In genomic region chr5:170011751-170012150, GRCh38 we compare ENCODE assay signal across 41 cellular contexts. TPM values are rescaled to one million over a fixed set of nuclear protein-coding genes. Genes with fewer than 3 reads are reported as not detected.
"Had no signal": no experiment of that assay in that cellular context is flagged by ENCODE, and none has a peak within 500 bp of the region (broad histone marks: within the 10 kb centered on the region; RNA-seq: fewer than 3 reads in every experiment).

No MANE protein-coding gene starts in this region.

- DNase-seq: activated effector memory CD4-positive, alpha-beta T cell treated with anti-CD3 and anti-CD28 coated beads, Interleukin-2, amount 50 U/mL, for 16 hours; activated effector memory CD4-positive, alpha-beta T cell treated with Interleukin-2 at 50 U/mL for 16 hours; activated gamma-delta T cell; activated gamma-delta T cell treated with Interleukin-2 at 50 U/mL for 16 hours; activated naive CD4-positive, alpha-beta T cell; activated naive CD4-positive, alpha-beta T cell treated with anti-CD3 and anti-CD28 coated beads for 36 hours; activated naive CD4-positive, alpha-beta T cell treated with anti-CD3 and anti-CD28 coated beads, Interleukin-2, amount 10 ng/mL, durations not matched to agents 7 days and 5 days; activated naive CD4-positive, alpha-beta T cell treated with anti-CD3 and anti-CD28 coated beads, Interleukin-2, amount 50 U/mL, for 16 hours; activated naive CD4-positive, alpha-beta T cell treated with Interleukin-2 at 50 U/mL for 16 hours; activated naive CD8-positive, alpha-beta T cell treated with anti-CD3 and anti-CD28 coated beads for 36 hours; activated naive CD8-positive, alpha-beta T cell treated with anti-CD3 and anti-CD28 coated beads, Interleukin-2, amount 10 ng/mL, durations not matched to agents 7 days and 5 days; activated naive CD8-positive, alpha-beta T cell treated with anti-CD3 and anti-CD28 coated beads, Interleukin-2, amount 50 U/mL, for 24 hours; activated T-cell treated with anti-CD3 and anti-CD28 coated beads for 4 hours; activated T-cell treated with anti-CD3 and anti-CD28 coated beads, Interleukin-2, amount 50 U/mL, for 1 hour; activated T-cell treated with anti-CD3 and anti-CD28 coated beads, Interleukin-2, amount 50 U/mL, for 24 hours; activated T-cell treated with anti-CD3 and anti-CD28 coated beads, Interleukin-2, amount 50 U/mL, for 4 hours; activated T-cell treated with anti-CD3 and anti-CD28 coated beads, Interleukin-2, amount 50 U/mL, for 48 hours; activated T-cell treated with anti-CD3 and anti-CD28 coated beads, Interleukin-2, amount 50 U/mL, for 72 hours; adrenal gland; amniotic stem cell; amygdala; anterior cingulate cortex; aorta; body of pancreas; brain microvascular endothelial cell; caudate nucleus; central memory CD4-positive, alpha-beta T cell; cerebellar nuclear complex had no signal

- H3K27me3 Mint-ChIP-seq: activated naive CD4-positive, alpha-beta T cell treated with anti-CD3 and anti-CD28 coated beads, Interleukin-2, amount 10 ng/mL, durations not matched to agents 7 days and 5 days; activated naive CD4-positive, alpha-beta T cell treated with anti-CD3 and anti-CD28 coated beads, Interleukin-2, amount 50 U/mL, for 24 hours; activated naive CD8-positive, alpha-beta T cell; activated naive CD8-positive, alpha-beta T cell treated with anti-CD3 and anti-CD28 coated beads for 36 hours; activated naive CD8-positive, alpha-beta T cell treated with anti-CD3 and anti-CD28 coated beads, Interleukin-2, amount 10 ng/mL, durations not matched to agents 7 days and 5 days; activated naive CD8-positive, alpha-beta T cell treated with anti-CD3 and anti-CD28 coated beads, Interleukin-2, amount 50 U/mL, for 24 hours; activated T-cell treated with anti-CD3 and anti-CD28 coated beads, Interleukin-2, amount 50 U/mL, for 24 hours; activated T-helper 17 cell treated with anti-CD3 and anti-CD28 coated beads, Interleukin-2, amount 50 U/mL, for 72 hours; central memory CD8-positive, alpha-beta T cell had no signal

- H3K4me3 Mint-ChIP-seq: activated naive CD4-positive, alpha-beta T cell treated with anti-CD3 and anti-CD28 coated beads for 36 hours; activated naive CD4-positive, alpha-beta T cell treated with anti-CD3 and anti-CD28 coated beads, Interleukin-2, amount 10 ng/mL, durations not matched to agents 7 days and 5 days; activated naive CD4-positive, alpha-beta T cell treated with anti-CD3 and anti-CD28 coated beads, Interleukin-2, amount 50 U/mL, for 24 hours; activated naive CD8-positive, alpha-beta T cell; activated naive CD8-positive, alpha-beta T cell treated with anti-CD3 and anti-CD28 coated beads for 36 hours; activated naive CD8-positive, alpha-beta T cell treated with anti-CD3 and anti-CD28 coated beads, Interleukin-2, amount 10 ng/mL, durations not matched to agents 7 days and 5 days; activated naive CD8-positive, alpha-beta T cell treated with anti-CD3 and anti-CD28 coated beads, Interleukin-2, amount 50 U/mL, for 24 hours; activated T-cell treated with anti-CD3 and anti-CD28 coated beads, Interleukin-2, amount 50 U/mL, for 24 hours; activated T-cell treated with anti-CD3 and anti-CD28 coated beads, Interleukin-2, amount 50 U/mL, for 4 hours; activated T-cell treated with anti-CD3 and anti-CD28 coated beads, Interleukin-2, amount 50 U/mL, for 72 hours; activated T-helper 1 cell treated with anti-CD3 and anti-CD28 coated beads, Interleukin-12 subunit alpha, Interleukin-12 subunit beta, Interleukin-2, Interleukin-4 antibody, amounts not matched to agents 30 ng/mL and 10 ng/mL and 1 ng/mL, durations not matched to agents 14 hours and 24 hours and 36 hours; activated T-helper 17 cell treated with anti-CD3 and anti-CD28 coated beads, Interleukin-2, amount 50 U/mL, for 72 hours; brain; central memory CD8-positive, alpha-beta T cell had no signal

- H3K4me1 ChIP-seq: adrenal gland, ascending aorta, body of pancreas, breast epithelium had no signal

- H3K9me3 Mint-ChIP-seq: activated naive CD4-positive, alpha-beta T cell treated with anti-CD3 and anti-CD28 coated beads for 36 hours; activated naive CD4-positive, alpha-beta T cell treated with anti-CD3 and anti-CD28 coated beads, Interleukin-2, amount 10 ng/mL, durations not matched to agents 7 days and 5 days; activated naive CD4-positive, alpha-beta T cell treated with anti-CD3 and anti-CD28 coated beads, Interleukin-2, amount 50 U/mL, for 24 hours; activated naive CD4-positive, alpha-beta T cell treated with anti-CD3 and anti-CD28 coated beads, Interleukin-2, amount 50 U/mL, for 72 hours; activated naive CD8-positive, alpha-beta T cell treated with anti-CD3 and anti-CD28 coated beads for 36 hours; activated naive CD8-positive, alpha-beta T cell treated with anti-CD3 and anti-CD28 coated beads, Interleukin-2, amount 10 ng/mL, durations not matched to agents 7 days and 5 days; activated naive CD8-positive, alpha-beta T cell treated with anti-CD3 and anti-CD28 coated beads, Interleukin-2, amount 50 U/mL, for 24 hours; activated T-cell treated with anti-CD3 and anti-CD28 coated beads, Interleukin-2, amount 50 U/mL, for 24 hours; activated T-cell treated with anti-CD3 and anti-CD28 coated beads, Interleukin-2, amount 50 U/mL, for 4 hours; activated T-cell treated with anti-CD3 and anti-CD28 coated beads, Interleukin-2, amount 50 U/mL, for 72 hours; activated T-helper 1 cell treated with anti-CD3 and anti-CD28 coated beads, Interleukin-12 subunit alpha, Interleukin-12 subunit beta, Interleukin-2, Interleukin-4 antibody, amounts not matched to agents 30 ng/mL and 10 ng/mL and 1 ng/mL, durations not matched to agents 14 hours and 24 hours and 36 hours; activated T-helper 17 cell treated with anti-CD3 and anti-CD28 coated beads, Interleukin-2, amount 50 U/mL, for 72 hours; activated T-helper 2 cell treated with anti-CD3 and anti-CD28 coated beads, Interferon-gamma antibody, Interleukin-2, Interleukin-4, amounts not matched to agents 10 μg/mL and 5 μg/mL and 100 μg/mL, durations not matched to agents 14 hours and 24 hours and 36 hours; central memory CD8-positive, alpha-beta T cell had no signal

- FAIRE-seq: astrocyte had no signal

- H3K27ac ChIP-seq: adrenal gland, ascending aorta, body of pancreas, brain microvascular endothelial cell, breast epithelium, cardiac muscle cell had no signal

- H3K4me3 ChIP-seq: adrenal gland, ascending aorta, body of pancreas, breast epithelium, cardiac muscle cell had no signal

- H3K36me3 Mint-ChIP-seq: brain had no signal

- H3K9me3 ChIP-seq: adrenal gland, ascending aorta, body of pancreas, breast epithelium had no signal

- H3K36me3 ChIP-seq: adrenal gland, ascending aorta, brain microvascular endothelial cell, breast epithelium, cardiac muscle cell had no signal

- H3K27ac Mint-ChIP-seq: activated naive CD4-positive, alpha-beta T cell treated with anti-CD3 and anti-CD28 coated beads for 36 hours; activated naive CD4-positive, alpha-beta T cell treated with anti-CD3 and anti-CD28 coated beads, Interleukin-2, amount 50 U/mL, for 24 hours; activated naive CD4-positive, alpha-beta T cell treated with anti-CD3 and anti-CD28 coated beads, Interleukin-2, amount 50 U/mL, for 72 hours; activated naive CD8-positive, alpha-beta T cell; activated naive CD8-positive, alpha-beta T cell treated with anti-CD3 and anti-CD28 coated beads for 36 hours; activated naive CD8-positive, alpha-beta T cell treated with anti-CD3 and anti-CD28 coated beads, Interleukin-2, amount 10 ng/mL, durations not matched to agents 7 days and 5 days; activated naive CD8-positive, alpha-beta T cell treated with anti-CD3 and anti-CD28 coated beads, Interleukin-2, amount 50 U/mL, for 24 hours; activated T-cell treated with anti-CD3 and anti-CD28 coated beads, Interleukin-2, amount 50 U/mL, for 24 hours; activated T-helper 1 cell treated with anti-CD3 and anti-CD28 coated beads, Interleukin-12 subunit alpha, Interleukin-12 subunit beta, Interleukin-2, Interleukin-4 antibody, amounts not matched to agents 30 ng/mL and 10 ng/mL and 1 ng/mL, durations not matched to agents 14 hours and 24 hours and 36 hours; activated T-helper 17 cell treated with anti-CD3 and anti-CD28 coated beads, Interleukin-2, amount 50 U/mL, for 72 hours; activated T-helper 2 cell treated with anti-CD3 and anti-CD28 coated beads, Interferon-gamma antibody, Interleukin-2, Interleukin-4, amounts not matched to agents 10 μg/mL and 5 μg/mL and 100 μg/mL, durations not matched to agents 14 hours and 24 hours and 36 hours; brain had no signal

- H3K4me1 Mint-ChIP-seq: activated naive CD4-positive, alpha-beta T cell treated with anti-CD3 and anti-CD28 coated beads, Interleukin-2, amount 10 ng/mL, durations not matched to agents 7 days and 5 days; activated naive CD4-positive, alpha-beta T cell treated with anti-CD3 and anti-CD28 coated beads, Interleukin-2, amount 50 U/mL, for 24 hours; activated naive CD8-positive, alpha-beta T cell treated with anti-CD3 and anti-CD28 coated beads for 36 hours; activated naive CD8-positive, alpha-beta T cell treated with anti-CD3 and anti-CD28 coated beads, Interleukin-2, amount 10 ng/mL, durations not matched to agents 7 days and 5 days; activated naive CD8-positive, alpha-beta T cell treated with anti-CD3 and anti-CD28 coated beads, Interleukin-2, amount 50 U/mL, for 24 hours; activated T-helper 17 cell treated with anti-CD3 and anti-CD28 coated beads, Interleukin-2, amount 50 U/mL, for 72 hours had no signal

- H3K27me3 ChIP-seq: adrenal gland, ascending aorta, body of pancreas, brain microvascular endothelial cell, breast epithelium had no signal

- ATAC-seq: activated naive CD4-positive, alpha-beta T cell treated with anti-CD3 and anti-CD28 coated beads, Interleukin-2, amount 50 U/mL, for 72 hours; activated naive CD8-positive, alpha-beta T cell treated with anti-CD3 and anti-CD28 coated beads, Interleukin-2, amount 50 U/mL, for 24 hours; activated T-cell treated with anti-CD3 and anti-CD28 coated beads, Interleukin-2, amount 50 U/mL, for 4 hours; activated T-cell treated with anti-CD3 and anti-CD28 coated beads, Interleukin-2, amount 50 U/mL, for 72 hours; activated T-helper 17 cell treated with anti-CD3 and anti-CD28 coated beads, Interleukin-2, amount 50 U/mL, for 72 hours; body of pancreas had no signal

RNA-seq across cellular contexts. Expression of gene INSYN2B, which starts 31.5 kb away (rescaled TPM):
- total RNA-seq: activated naive CD4-positive, alpha-beta T cell treated with anti-CD3 and anti-CD28 coated beads for 36 hours; activated naive CD4-positive, alpha-beta T cell treated with anti-CD3 and anti-CD28 coated beads, Interleukin-2, amount 50 U/mL, for 72 hours; activated naive CD8-positive, alpha-beta T cell treated with anti-CD3 and anti-CD28 coated beads for 36 hours; activated naive CD8-positive, alpha-beta T cell treated with anti-CD3 and anti-CD28 coated beads, Interleukin-2, amount 10 ng/mL, durations not matched to agents 7 days and 5 days; activated T-cell treated with anti-CD3 and anti-CD28 coated beads, Interleukin-2, amount 50 U/mL, for 4 hours; activated T-cell treated with anti-CD3 and anti-CD28 coated beads, Interleukin-2, amount 50 U/mL, for 72 hours; activated T-helper 1 cell treated with anti-CD3 and anti-CD28 coated beads, Interleukin-12 subunit alpha, Interleukin-12 subunit beta, Interleukin-2, Interleukin-4 antibody, amounts not matched to agents 30 ng/mL and 10 ng/mL and 1 ng/mL, durations not matched to agents 14 hours and 24 hours and 36 hours; activated T-helper 17 cell treated with anti-CD3 and anti-CD28 coated beads, Interleukin-2, amount 50 U/mL, for 72 hours; activated T-helper 2 cell treated with anti-CD3 and anti-CD28 coated beads, Interferon-gamma antibody, Interleukin-2, Interleukin-4, amounts not matched to agents 10 μg/mL and 5 μg/mL and 100 μg/mL, durations not matched to agents 14 hours and 24 hours and 36 hours; ascending aorta; body of pancreas; cardiac septum had no signal
- polyA plus RNA-seq: aorta had no signal
